In genomic region chr3:23341147-23341838, GRCh38 we compare ENCODE assay signal across 11 cellular contexts.
DNase-seq lines count a peak whose midpoint lies in the region; ATAC-seq and TF ChIP-seq lines count a peak whose summit lies in the region.
"Had no signal": no experiment of that assay in that cellular context is flagged by ENCODE, and none has a peak within 500 bp of the region (broad histone marks: within the 10 kb centered on the region; RNA-seq: fewer than 3 reads in every experiment).

No MANE protein-coding gene starts in this region.

- peak overlapping the region; percentile 82 for H3K4me2 ChIP-seq in OCI-LY7 (ENCODE audit: low read length)

- H3K79me2 ChIP-seq in OCI-LY7 (ENCODE audit: insufficient read depth, low read depth, low read length): peaks cover 85% of the 10 kb centered on the region

- H3K4me1 ChIP-seq in OCI-LY7 (ENCODE audit: insufficient read depth, low read length, poor library complexity, severe bottlenecking) (peaks cover 87% of the 10 kb centered on the region), right atrium auricular region (no peaks in the 10 kb centered on the region)

- TF ChIP-seq CTCF in OCI-LY7 (conservative IDR thresholded peaks at IDR 0.05; ENCODE audit: low read length): no peak
- no peak for TF ChIP-seq CTCF in right atrium auricular region (IDR thresholded peaks at IDR 0.05)

- peak overlapping the region; percentile 5; the same call in 1 of the 2 replicates for H2AFZ ChIP-seq in OCI-LY7 (ENCODE audit: low read length)

- peak; percentile 48 for ATAC-seq in GM18519 (IDR thresholded peaks at IDR 0.05; ENCODE audit: low FRiP score, unreplicated experiment)
- ATAC-seq in GM21528 (IDR thresholded peaks at IDR 0.05; ENCODE audit: low FRiP score, unreplicated experiment): peak; percentile 68
- peak; percentile 70 for ATAC-seq in HG03175 (IDR thresholded peaks at IDR 0.05; ENCODE audit: unreplicated experiment)

- peak; percentile 69 for DNase-seq in OCI-LY7 (ENCODE audit: low spot score)
- DNase-seq in right atrium auricular region (ENCODE audit: low spot score): no peak
- no peak for DNase-seq in NK-92 treated with Interleukin-12 subunit alpha and Interleukin-12 subunit beta, amount 100 ng/mL, for 24 hours (lab: John Stamatoyannopoulos, UW)
- DNase-seq in NCI-H1048 (lab: John Stamatoyannopoulos, UW): no peak
- DNase-seq in OCI-M2 (lab: John Stamatoyannopoulos, UW; ENCODE audit: unreplicated experiment): no peak
- DNase-seq: activated CD4-positive, alpha-beta T cell treated with anti-CD3 and anti-CD28 coated beads for 1 hour; NCI-H146 had no signal

- no peaks in the 10 kb centered on the region for H3K27me3 ChIP-seq in right atrium auricular region

- H3K9me2 ChIP-seq in OCI-LY7 (ENCODE audit: insufficient read depth, low read length): no peaks in the 10 kb centered on the region

- CTCF ChIA-PET in OCI-LY7 (lab: Charles Lee; ENCODE audit: unreplicated experiment): interaction anchor here (0.8 to 1.9 kb wide), 3 partner anchors 18 to 100 kb away, joined by 3 to 5 read pairs (median 3); no protein-coding TSS in a partner anchor

- H3K27ac ChIP-seq in OCI-LY7 (ENCODE audit: low read depth, low read length, poor library complexity, severe bottlenecking): peak overlapping the region; percentile 94
- no peak overlapping the region for H3K27ac ChIP-seq in right atrium auricular region

- H4K20me1 ChIP-seq in OCI-LY7 (ENCODE audit: insufficient read depth, low read length): no peaks in the 10 kb centered on the region

- BruUV-seq in OCI-LY7 (replicated peaks; lab: Mats Ljungman, UMichigan): TSS peak; percentile 13

- H3K4me3 ChIP-seq in OCI-LY7 (ENCODE audit: low read depth, low read length, poor library complexity, severe bottlenecking): peak overlapping the region; percentile 47
- no peak overlapping the region for H3K4me3 ChIP-seq in right atrium auricular region
- H3K4me3 ChIP-seq: lung had no signal

- POLR2A ChIA-PET in OCI-LY7 (lab: Charles Lee): interaction anchor here (0.7 to 2.3 kb wide), 16 partner anchors 8 to 1941 kb away, joined by 3 to 17 read pairs (median 3); no protein-coding TSS in a partner anchor

- H3K36me3 ChIP-seq in OCI-LY7 (ENCODE audit: insufficient read depth, low read length): peaks cover 27% of the 10 kb centered on the region
- no peaks in the 10 kb centered on the region for H3K36me3 ChIP-seq in right atrium auricular region

- intact Hi-C loops in OCI-LY7 (cut with micrococcal nuclease; ENCODE audit: unreplicated experiment): loop anchor here (1.0 to 10.0 kb wide), 5 partner anchors 48 to 464 kb away; partner anchors contain the start of genes UBE2E1 and UBE2E2

- H3K9me3 ChIP-seq in OCI-LY7 (ENCODE audit: low read length) (no peaks in the 10 kb centered on the region), right atrium auricular region (no peaks in the 10 kb centered on the region)
